In the genomic region with DNA sequence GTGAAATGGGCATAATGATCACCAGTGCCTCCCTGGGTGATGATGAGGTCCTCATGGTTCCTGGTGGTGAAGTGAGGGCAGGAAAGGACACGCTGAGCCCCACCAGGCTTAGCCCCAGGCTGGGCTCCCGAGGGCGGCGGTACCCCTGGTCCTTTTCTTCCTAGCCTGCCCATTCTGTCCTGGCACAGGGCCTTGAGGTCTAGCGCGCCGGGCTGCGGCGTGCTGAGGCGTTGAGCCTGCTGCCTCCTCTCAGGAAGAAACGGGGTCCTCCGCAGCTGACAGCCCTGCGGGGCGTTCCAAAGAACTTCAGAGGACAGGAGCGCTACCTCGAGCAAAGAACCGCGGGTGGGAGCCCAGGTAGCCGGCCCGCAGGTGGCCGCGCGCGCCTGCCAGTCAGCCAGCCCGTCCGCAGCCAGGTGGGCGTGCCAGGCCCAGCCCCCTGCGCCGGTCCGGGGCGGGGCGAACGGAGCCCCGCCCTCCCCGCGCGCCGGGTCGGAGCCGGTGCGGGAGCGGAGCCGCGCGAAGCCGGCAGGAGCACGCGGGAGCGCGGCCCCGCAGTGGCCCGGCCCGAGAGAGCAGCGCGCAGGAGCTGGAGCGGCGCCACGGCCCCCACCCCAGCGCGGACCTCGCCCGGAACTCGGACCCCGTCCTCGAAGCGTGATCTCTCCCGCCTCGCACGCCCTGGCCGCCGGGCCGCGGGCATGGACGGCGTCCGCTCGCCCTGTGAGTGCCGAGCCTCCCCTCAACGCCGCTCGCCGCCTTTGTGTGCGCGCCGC, we compare ENCODE assay signal across 8 cellular contexts. TPM values are rescaled to one million over a fixed set of nuclear protein-coding genes. Genes with fewer than 3 reads are reported as not detected.
DNase-seq lines count a peak whose midpoint lies in the region; ATAC-seq and TF ChIP-seq lines count a peak whose summit lies in the region.

A gene (plus strand): TSS at position 477 of the 776 bp plus-strand sequence. CDS start 791 bp downstream, outside the sequence.

- no peaks in the 10 kb centered on the region for H3K36me3 ChIP-seq in CD4-positive, CD25-positive, alpha-beta regulatory T cell (ENCODE audit: control insufficient read depth, insufficient read depth, low read length)
- H3K36me3 ChIP-seq in endodermal cell (ENCODE audit: control insufficient read depth, insufficient read depth, low read length) (no peaks in the 10 kb centered on the region), muscle layer of colon (ENCODE audit: insufficient read depth, low read length) (no peaks in the 10 kb centered on the region)

- TF ChIP-seq CTCF in endodermal cell (conservative IDR thresholded peaks at IDR 0.05), result no peak

- no peak within 1 kb of the TSS for H3K9ac ChIP-seq in endodermal cell (ENCODE audit: extremely low read depth, low read length, poor library complexity, severe bottlenecking)
- no peak within 1 kb of the TSS for H3K9ac ChIP-seq in muscle layer of colon (ENCODE audit: low read length)

- peak; percentile 21 to 37 (median 26) for DNase-seq in CD4-positive, CD25-positive, alpha-beta regulatory T cell
- peak; percentile 58 for DNase-seq in KBM-7
- peak; percentile 36 for DNase-seq in activated CD4-positive, alpha-beta memory T cell treated with anti-CD3 and anti-CD28 coated beads, Interleukin-2, amount 10 ng/mL, durations not matched to agents 7 days and 5 days
- DNase-seq in endodermal cell, result peak; percentile 86
- no peak for DNase-seq in DMS79 (lab: John Stamatoyannopoulos, UW)

- in situ Hi-C loops in KBM-7 (cut with MboI; ENCODE audit: low pct_unique_long_range_greater_than_20kb, low sequenced_read_pairs), result no loop called here

- CTCF ChIA-PET in activated CD4-positive, alpha-beta memory T cell treated with anti-CD3 and anti-CD28 coated beads, Interleukin-2, amount 10 ng/mL, durations not matched to agents 7 days and 5 days (lab: Charles Lee), result no interaction called here

- H3K9me3 Mint-ChIP-seq in CD4-positive, CD25-positive, alpha-beta regulatory T cell, result no peaks in the 10 kb centered on the region
- no peaks in the 10 kb centered on the region for H3K9me3 Mint-ChIP-seq in activated CD4-positive, alpha-beta memory T cell treated with anti-CD3 and anti-CD28 coated beads, Interleukin-2, amount 10 ng/mL, durations not matched to agents 7 days and 5 days
- H3K9me3 Mint-ChIP-seq in endodermal cell, result no peaks in the 10 kb centered on the region

- WGBS in endodermal cell (ENCODE audit: insufficient coverage in 1 of 2, insufficient read length in 1 of 2), 2 experiments, result 3 to 4% methylated on average over 18 to 85 of the region's 85 CpGs

- H3K4me3 Mint-ChIP-seq in CD4-positive, CD25-positive, alpha-beta regulatory T cell, result peak within 1 kb of the TSS; percentile 74 to 77 (median 76)
- H3K4me3 Mint-ChIP-seq in activated CD4-positive, alpha-beta memory T cell treated with anti-CD3 and anti-CD28 coated beads, Interleukin-2, amount 10 ng/mL, durations not matched to agents 7 days and 5 days, result peak within 1 kb of the TSS; percentile 59
- peak within 1 kb of the TSS; percentile 57 for H3K4me3 Mint-ChIP-seq in endodermal cell

- no peaks in the 10 kb centered on the region for H3K9me3 ChIP-seq in CD4-positive, CD25-positive, alpha-beta regulatory T cell (ENCODE audit: control insufficient read depth in 2 of 2, low read length in 2 of 2)
- no peaks in the 10 kb centered on the region for H3K9me3 ChIP-seq in endodermal cell (ENCODE audit: control insufficient read depth, low read length)
- H3K9me3 ChIP-seq in muscle layer of colon (ENCODE audit: low read length), result no peaks in the 10 kb centered on the region

- ATAC-seq in CD4-positive, CD25-positive, alpha-beta regulatory T cell (ENCODE audit: low read depth in 2 of 2), result peak; percentile 33 to 59
- no peak for ATAC-seq in HG03460 (IDR thresholded peaks at IDR 0.05; ENCODE audit: unreplicated experiment)

- peaks cover 16% of the 10 kb centered on the region for H3K4me1 ChIP-seq in CD4-positive, CD25-positive, alpha-beta regulatory T cell (ENCODE audit: control insufficient read depth, insufficient read depth, low read length, poor library complexity, severe bottlenecking)
- H3K4me1 ChIP-seq in endodermal cell (ENCODE audit: control insufficient read depth, insufficient read depth, low read length), result peaks cover 3% of the 10 kb centered on the region
- H3K4me1 ChIP-seq in muscle layer of colon (ENCODE audit: insufficient read depth, low read length), result peaks cover 45% of the 10 kb centered on the region

- POLR2A ChIA-PET in activated CD4-positive, alpha-beta memory T cell treated with anti-CD3 and anti-CD28 coated beads, Interleukin-2, amount 10 ng/mL, durations not matched to agents 7 days and 5 days (lab: Charles Lee), result no interaction called here

- H3K27ac Mint-ChIP-seq in CD4-positive, CD25-positive, alpha-beta regulatory T cell, result no peak within 1 kb of the TSS
- H3K27ac Mint-ChIP-seq in activated CD4-positive, alpha-beta memory T cell treated with anti-CD3 and anti-CD28 coated beads, Interleukin-2, amount 10 ng/mL, durations not matched to agents 7 days and 5 days, result no peak within 1 kb of the TSS
- no peak within 1 kb of the TSS for H3K27ac Mint-ChIP-seq in endodermal cell

- H3K27me3 ChIP-seq in CD4-positive, CD25-positive, alpha-beta regulatory T cell (ENCODE audit: control insufficient read depth, insufficient read depth, low read length), result peaks cover 7% of the 10 kb centered on the region
- H3K27me3 ChIP-seq in endodermal cell (ENCODE audit: control insufficient read depth, insufficient read depth, low read length, poor library complexity, severe bottlenecking), result peaks cover 39% of the 10 kb centered on the region
- no peaks in the 10 kb centered on the region for H3K27me3 ChIP-seq in muscle layer of colon (ENCODE audit: control insufficient read depth in 1 of 2, insufficient read depth in 2 of 2, low read length in 2 of 2)

- peak within 1 kb of the TSS; percentile 37 for H3K4me3 ChIP-seq in CD4-positive, CD25-positive, alpha-beta regulatory T cell (ENCODE audit: low read depth, low read length)
- peak within 1 kb of the TSS; percentile 74 for H3K4me3 ChIP-seq in endodermal cell (ENCODE audit: low read length)
- peak within 1 kb of the TSS; percentile 56 to 61 for H3K4me3 ChIP-seq in muscle layer of colon (ENCODE audit: low read depth in 1 of 2, low read length in 2 of 2)

- H3K36me3 Mint-ChIP-seq in CD4-positive, CD25-positive, alpha-beta regulatory T cell, result no peaks in the 10 kb centered on the region
- no peaks in the 10 kb centered on the region for H3K36me3 Mint-ChIP-seq in activated CD4-positive, alpha-beta memory T cell treated with anti-CD3 and anti-CD28 coated beads, Interleukin-2, amount 10 ng/mL, durations not matched to agents 7 days and 5 days (ENCODE audit: low read depth)
- no peaks in the 10 kb centered on the region for H3K36me3 Mint-ChIP-seq in endodermal cell (ENCODE audit: low read depth)

- peaks cover 56% of the 10 kb centered on the region for H3K27me3 Mint-ChIP-seq in CD4-positive, CD25-positive, alpha-beta regulatory T cell
- peaks cover 53% of the 10 kb centered on the region for H3K27me3 Mint-ChIP-seq in activated CD4-positive, alpha-beta memory T cell treated with anti-CD3 and anti-CD28 coated beads, Interleukin-2, amount 10 ng/mL, durations not matched to agents 7 days and 5 days
- peaks cover 43% of the 10 kb centered on the region for H3K27me3 Mint-ChIP-seq in endodermal cell (ENCODE audit: insufficient read depth)

- peaks cover 0 to 16% (median 5%) of the 10 kb centered on the region in 4 donors for H3K4me1 Mint-ChIP-seq in CD4-positive, CD25-positive, alpha-beta regulatory T cell
- H3K4me1 Mint-ChIP-seq in activated CD4-positive, alpha-beta memory T cell treated with anti-CD3 and anti-CD28 coated beads, Interleukin-2, amount 10 ng/mL, durations not matched to agents 7 days and 5 days, result peaks cover 8% of the 10 kb centered on the region
- peaks cover 16% of the 10 kb centered on the region for H3K4me1 Mint-ChIP-seq in endodermal cell

- no peak within 1 kb of the TSS for H3K27ac ChIP-seq in CD4-positive, CD25-positive, alpha-beta regulatory T cell (ENCODE audit: insufficient read depth, low read length, poor library complexity, severe bottlenecking)
- H3K27ac ChIP-seq in endodermal cell (ENCODE audit: low read depth, low read length), result no peak within 1 kb of the TSS
- peak within 1 kb of the TSS; percentile 81 for H3K27ac ChIP-seq in muscle layer of colon (ENCODE audit: low read depth, low read length)
- H3K27ac ChIP-seq in temporal lobe (ENCODE audit: low read depth, low read length), result no peak within 1 kb of the TSS

RNA-seq across cellular contexts. Expression of the gene that starts here (rescaled TPM):
- total RNA-seq in CD4-positive, CD25-positive, alpha-beta regulatory T cell, result 0.22 TPM
- not detected for polyA plus RNA-seq in CD4-positive, CD25-positive, alpha-beta regulatory T cell
- under 1 TPM in 1 of 2 experiments, not detected in 1; 0.05 TPM for total RNA-seq in activated CD4-positive, alpha-beta memory T cell treated with anti-CD3 and anti-CD28 coated beads, Interleukin-2, amount 10 ng/mL, durations not matched to agents 7 days and 5 days
- total RNA-seq in endodermal cell (10 to 100 TPM; 46.1 to 48.8 TPM), temporal lobe (30.7 TPM)
- 34.8 TPM for polyA plus RNA-seq in endodermal cell (2013, experiment 1 of 2)
- 29.3 TPM for polyA plus RNA-seq in endodermal cell (2013, experiment 2 of 2)

Comparison
In these comparisons a context has a peak if more than half of its experiments do, and no peak if none do; other contexts are left out.
1. RNA of the gene that starts here (total RNA-seq): 46.1 to 48.8 TPM in endodermal cell and 30.7 TPM in temporal lobe (single experiment); 0.22 TPM in CD4-positive, CD25-positive, alpha-beta regulatory T cell (single experiment) and 0.05 TPM in activated CD4-positive, alpha-beta memory T cell treated with anti-CD3 and anti-CD28 coated beads, Interleukin-2, amount 10 ng/mL, durations not matched to agents 7 days and 5 days; every median in the first group is over 10 times any median in the second.
2. Peak in DNase-seq, ATAC-seq and H3K4me3 ChIP-seq in CD4-positive, CD25-positive, alpha-beta regulatory T cell; RNA of the gene not detected or under 1 TPM.
3. Peak in DNase-seq in activated CD4-positive, alpha-beta memory T cell treated with anti-CD3 and anti-CD28 coated beads, Interleukin-2, amount 10 ng/mL, durations not matched to agents 7 days and 5 days; RNA of the gene not detected or under 1 TPM.
4. Peak in every context shown above with its lines, with median percentiles within 50 percentile points of each other: H3K4me3 ChIP-seq and H3K4me3 Mint-ChIP-seq.